Comparison of ENCODE assay signal across 21 cellular contexts in genomic region chr5:65359569-65359968, GRCh38.
"Had no signal": no experiment of that assay in that cellular context is flagged by ENCODE, and none has a peak within 500 bp of the region (broad histone marks: within the 10 kb centered on the region; RNA-seq: fewer than 3 reads in every experiment).

No MANE protein-coding gene starts in this region.

- H3K27ac ChIP-seq: colonic mucosa, dorsolateral prefrontal cortex, gastroesophageal sphincter, hepatocyte, neutrophil, psoas muscle, sigmoid colon, skin epidermis, stomach, thoracic aorta had no signal

- H3K4me3 Mint-ChIP-seq: naive thymus-derived CD8-positive, alpha-beta T cell had no signal

- H3K9me3 Mint-ChIP-seq: naive thymus-derived CD8-positive, alpha-beta T cell had no signal

- H3K4me1 Mint-ChIP-seq: naive thymus-derived CD8-positive, alpha-beta T cell had no signal

- H3K9me3 ChIP-seq: colonic mucosa, gastroesophageal sphincter, mucosa of descending colon, neutrophil, psoas muscle, sigmoid colon, stomach, thoracic aorta had no signal

- H3K4me3 ChIP-seq: colonic mucosa, dorsolateral prefrontal cortex, gastroesophageal sphincter, hepatocyte, mucosa of descending colon, psoas muscle, sigmoid colon, skin epidermis, stomach, thoracic aorta had no signal

- H3K27ac Mint-ChIP-seq: naive thymus-derived CD8-positive, alpha-beta T cell had no signal

- H3K27me3 ChIP-seq: colonic mucosa, dorsolateral prefrontal cortex, gastroesophageal sphincter, hepatocyte, neutrophil, sigmoid colon, stomach had no signal

- H3K4me1 ChIP-seq: colonic mucosa, gastroesophageal sphincter, psoas muscle, sigmoid colon had no signal

- ATAC-seq: esophagus mucosa; gastroesophageal sphincter; left colon; left ventricle myocardium superior; mucosa of descending colon; naive thymus-derived CD8-positive, alpha-beta T cell; psoas muscle had no signal

- H3K36me3 ChIP-seq: colonic mucosa, gastroesophageal sphincter, neutrophil, sigmoid colon, stomach, thoracic aorta had no signal

- H3K36me3 Mint-ChIP-seq: naive thymus-derived CD8-positive, alpha-beta T cell had no signal

- H3K27me3 Mint-ChIP-seq: naive thymus-derived CD8-positive, alpha-beta T cell had no signal

- DNase-seq: colonic mucosa; dorsolateral prefrontal cortex; effector CD8-positive, alpha-beta T cell; head of caudate nucleus; left colon; left ventricle myocardium superior; mucosa of descending colon; naive thymus-derived CD8-positive, alpha-beta T cell; psoas muscle; sigmoid colon; stimulated activated CD4-positive, alpha-beta T cell treated with anti-CD3 and anti-CD28 coated beads, Interleukin-2, amount 100 ng/mL, for 24 hours; stimulated activated naive CD4-positive, alpha-beta T cell; stomach; substantia nigra; trophoblast cell had no signal
